ENCODE assay signal across 15 cellular contexts in the genomic region with DNA sequence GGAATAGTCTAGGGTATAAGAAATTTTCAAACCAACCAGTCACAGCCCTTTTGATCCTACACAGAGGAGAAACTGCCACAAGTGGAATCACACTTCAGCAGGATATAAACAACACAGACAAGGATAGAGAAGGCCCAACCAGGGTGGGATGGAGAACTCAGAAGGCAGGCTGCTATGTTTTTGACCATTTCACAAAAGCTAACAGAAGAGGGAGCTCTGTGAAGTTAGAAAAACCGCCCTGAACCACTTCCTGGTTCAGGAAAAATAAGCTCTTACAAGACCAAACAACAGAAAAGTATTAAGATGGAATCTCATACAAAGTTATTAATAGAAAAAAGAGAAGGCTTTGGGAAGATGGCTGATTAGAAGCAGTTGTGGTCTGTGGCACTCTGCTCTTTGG. TPM values are rescaled to one million over a fixed set of nuclear protein-coding genes. Genes with fewer than 3 reads are reported as not detected.
A peak's percentile ranks its signal among the peaks of the same experiment; 100 is the strongest.
DNase-seq lines count a peak whose midpoint lies in the region; ATAC-seq and TF ChIP-seq lines count a peak whose summit lies in the region.
"Had no signal": no experiment of that assay in that cellular context is flagged by ENCODE, and none has a peak within 500 bp of the region (broad histone marks: within the 10 kb centered on the region; RNA-seq: fewer than 3 reads in every experiment).

No MANE protein-coding gene starts in this region.

- no peak overlapping the region for H4K91ac ChIP-seq in neuronal stem cell (ENCODE audit: low read depth, low read length, poor library complexity)

- H3K9ac ChIP-seq in neuronal stem cell (ENCODE audit: low read depth, low read length, poor library complexity), result no peak overlapping the region
- H3K9ac ChIP-seq in GM23248, result no peak overlapping the region

- H3K4me1 ChIP-seq in neuronal stem cell (ENCODE audit: control insufficient read depth in 2 of 2, insufficient read depth in 1 of 2, low read depth in 1 of 2, low read length in 2 of 2) (peaks cover 5 to 6% of the 10 kb centered on the region in 2 donors), upper lobe of left lung (peaks cover 0 to 5% (median 0%) of the 10 kb centered on the region in 4 donors), GM23248 (ENCODE audit: insufficient read depth) (no peaks in the 10 kb centered on the region)

- peak overlapping the region; percentile 37 for H3K27ac Mint-ChIP-seq in activated naive CD4-positive, alpha-beta T cell treated with anti-CD3 and anti-CD28 coated beads for 36 hours
- no peak overlapping the region for H3K27ac Mint-ChIP-seq in activated naive CD4-positive, alpha-beta T cell treated with anti-CD3 and anti-CD28 coated beads, Interleukin-2, amount 10 ng/mL, durations not matched to agents 7 days and 5 days
- H3K27ac Mint-ChIP-seq in activated naive CD8-positive, alpha-beta T cell treated with anti-CD3 and anti-CD28 coated beads, Interleukin-2, amount 10 ng/mL, durations not matched to agents 7 days and 5 days, result peak overlapping the region; percentile 50

- H3K27me3 ChIP-seq in neuronal stem cell (ENCODE audit: control insufficient read depth in 3 of 3, insufficient read depth in 3 of 3, low read depth in 1 of 3, low read length in 3 of 3), result no peaks in the 10 kb centered on the region
- H3K27me3 ChIP-seq in upper lobe of left lung, result no peaks in the 10 kb centered on the region
- H3K27me3 ChIP-seq in GM23248 (replicated peaks; ENCODE audit: insufficient read depth), result no peaks in the 10 kb centered on the region

- in situ Hi-C loops in GM23248 (cut with MboI), result no loop called here

- intact Hi-C loops in activated naive CD4-positive, alpha-beta T cell treated with anti-CD3 and anti-CD28 coated beads for 36 hours (cut with micrococcal nuclease), result loop anchor here (1.0 to 2.0 kb wide), 3 partner anchors 18 to 33 kb away; no protein-coding TSS in a partner anchor

- no peak for TF ChIP-seq POLR2A in upper lobe of left lung (IDR thresholded peaks at IDR 0.05)

- H2AFZ ChIP-seq in neuronal stem cell (ENCODE audit: low read length), result peak overlapping the region; percentile 40
- H2AFZ ChIP-seq in GM23248, result no peak overlapping the region

- H3K9me2 ChIP-seq in GM23248 (ENCODE audit: insufficient read depth), result no peaks in the 10 kb centered on the region

- no peak for DNase-seq in activated naive CD4-positive, alpha-beta T cell treated with anti-CD3 and anti-CD28 coated beads for 36 hours
- DNase-seq in activated naive CD4-positive, alpha-beta T cell treated with anti-CD3 and anti-CD28 coated beads, Interleukin-2, amount 10 ng/mL, durations not matched to agents 7 days and 5 days, result no peak
- DNase-seq in M059J (ENCODE audit: low read depth) (peak; percentile 13), neuronal stem cell (ENCODE audit: low spot score) (no peak), upper lobe of left lung (no peak), GM23248 (no peak)
- DNase-seq in activated naive CD8-positive, alpha-beta T cell treated with anti-CD3 and anti-CD28 coated beads, Interleukin-2, amount 10 ng/mL, durations not matched to agents 7 days and 5 days, result no peak
- DNase-seq: activated CD4-positive, alpha-beta T cell treated with anti-CD3 and anti-CD28 coated beads for 48 hours; activated naive CD4-positive, alpha-beta T cell; NCI-H2081 had no signal

- H3K4me3 Mint-ChIP-seq in activated naive CD4-positive, alpha-beta T cell treated with anti-CD3 and anti-CD28 coated beads for 36 hours, result no peak overlapping the region
- H3K4me3 Mint-ChIP-seq in activated naive CD4-positive, alpha-beta T cell treated with anti-CD3 and anti-CD28 coated beads, Interleukin-2, amount 10 ng/mL, durations not matched to agents 7 days and 5 days, result no peak overlapping the region
- no peak overlapping the region for H3K4me3 Mint-ChIP-seq in activated naive CD8-positive, alpha-beta T cell treated with anti-CD3 and anti-CD28 coated beads, Interleukin-2, amount 10 ng/mL, durations not matched to agents 7 days and 5 days
- H3K4me3 Mint-ChIP-seq: central memory CD8-positive, alpha-beta T cell had no signal

- no peak overlapping the region for H2BK120ac ChIP-seq in neuronal stem cell (ENCODE audit: low read depth, low read length)

- no peaks in the 10 kb centered on the region for H3K9me3 Mint-ChIP-seq in activated naive CD4-positive, alpha-beta T cell treated with anti-CD3 and anti-CD28 coated beads for 36 hours
- no peaks in the 10 kb centered on the region for H3K9me3 Mint-ChIP-seq in activated naive CD4-positive, alpha-beta T cell treated with anti-CD3 and anti-CD28 coated beads, Interleukin-2, amount 10 ng/mL, durations not matched to agents 7 days and 5 days
- peaks cover 1% of the 10 kb centered on the region for H3K9me3 Mint-ChIP-seq in activated naive CD8-positive, alpha-beta T cell treated with anti-CD3 and anti-CD28 coated beads, Interleukin-2, amount 10 ng/mL, durations not matched to agents 7 days and 5 days
- H3K9me3 Mint-ChIP-seq: central memory CD8-positive, alpha-beta T cell had no signal

- no peak overlapping the region for H4K8ac ChIP-seq in neuronal stem cell (ENCODE audit: low read depth, low read length)

- H3K79me2 ChIP-seq in GM23248 (ENCODE audit: insufficient read depth), result no peaks in the 10 kb centered on the region

- no peak overlapping the region for H2AK5ac ChIP-seq in neuronal stem cell (ENCODE audit: low read depth, low read length)

- no peak overlapping the region for H2BK15ac ChIP-seq in neuronal stem cell (ENCODE audit: low read length)

- no peak overlapping the region for H3K4me2 ChIP-seq in neuronal stem cell (ENCODE audit: insufficient read depth, low read length, poor library complexity, severe bottlenecking)
- no peak overlapping the region for H3K4me2 ChIP-seq in GM23248 (ENCODE audit: unreplicated experiment)

- H3K36me3 ChIP-seq in neuronal stem cell (replicated peaks in 1 of 2; ENCODE audit: control insufficient read depth in 2 of 2, insufficient read depth in 2 of 2, low read length in 2 of 2) (no peaks in the 10 kb centered on the region), upper lobe of left lung (no peaks in the 10 kb centered on the region), GM23248 (ENCODE audit: low read depth) (no peaks in the 10 kb centered on the region)

- POLR2A ChIA-PET in activated naive CD8-positive, alpha-beta T cell treated with anti-CD3 and anti-CD28 coated beads, Interleukin-2, amount 10 ng/mL, durations not matched to agents 7 days and 5 days (lab: Charles Lee), result interaction anchor here (0.6 to 1.4 kb wide), 2 partner anchors 18 to 48 kb away, joined by 3 to 4 read pairs; partner anchors contain the start of gene HACD4

- H3K79me1 ChIP-seq in neuronal stem cell (ENCODE audit: low read depth, low read length), result no peaks in the 10 kb centered on the region

- H3K18ac ChIP-seq in neuronal stem cell (ENCODE audit: low read length), result no peak overlapping the region

- no peaks in the 10 kb centered on the region for H3K27me3 Mint-ChIP-seq in activated naive CD4-positive, alpha-beta T cell treated with anti-CD3 and anti-CD28 coated beads for 36 hours (ENCODE audit: low read depth)
- H3K27me3 Mint-ChIP-seq in activated naive CD4-positive, alpha-beta T cell treated with anti-CD3 and anti-CD28 coated beads, Interleukin-2, amount 10 ng/mL, durations not matched to agents 7 days and 5 days, result peaks cover 14% of the 10 kb centered on the region
- peaks cover 4% of the 10 kb centered on the region for H3K27me3 Mint-ChIP-seq in activated naive CD8-positive, alpha-beta T cell treated with anti-CD3 and anti-CD28 coated beads, Interleukin-2, amount 10 ng/mL, durations not matched to agents 7 days and 5 days
- H3K27me3 Mint-ChIP-seq: central memory CD8-positive, alpha-beta T cell had no signal

- H4K20me1 ChIP-seq in GM23248 (ENCODE audit: insufficient read depth), result no peaks in the 10 kb centered on the region

- H3K4me3 ChIP-seq in neuronal stem cell (ENCODE audit: low read length in 2 of 2) (no peak overlapping the region), upper lobe of left lung (no peak overlapping the region), GM23248 (no peak overlapping the region)

- no peak overlapping the region for H3K4ac ChIP-seq in neuronal stem cell (ENCODE audit: low read length)

- H3K27ac ChIP-seq in neuronal stem cell (replicated peaks; ENCODE audit: low read length) (no peak overlapping the region), upper lobe of left lung (no peak overlapping the region), GM23248 (no peak overlapping the region)

- H3K9me3 ChIP-seq in neuronal stem cell (replicated peaks in 1 of 2; ENCODE audit: control insufficient read depth in 2 of 2, insufficient read depth in 1 of 2, low read depth in 1 of 2, low read length in 2 of 2) (no peaks in the 10 kb centered on the region), upper lobe of left lung (no peaks in the 10 kb centered on the region), GM23248 (ENCODE audit: low read depth) (no peaks in the 10 kb centered on the region)

- H3K14ac ChIP-seq in neuronal stem cell (ENCODE audit: low read length), result no peak overlapping the region

- ATAC-seq in activated naive CD8-positive, alpha-beta T cell treated with anti-CD3 and anti-CD28 coated beads, Interleukin-2, amount 10 ng/mL, durations not matched to agents 7 days and 5 days (ENCODE audit: low read depth), result peak; percentile 58
- ATAC-seq in GM18498 (IDR thresholded peaks at IDR 0.05; ENCODE audit: unreplicated experiment) (no peak), upper lobe of left lung (ENCODE audit: low FRiP score in 2 of 2) (no peak)
- ATAC-seq: esophagus mucosa had no signal

- H2BK12ac ChIP-seq in neuronal stem cell (ENCODE audit: low read length), result no peak overlapping the region

- H3K23ac ChIP-seq in neuronal stem cell (ENCODE audit: low read depth, low read length, poor library complexity), result no peak overlapping the region

- H3K4me1 Mint-ChIP-seq in activated naive CD4-positive, alpha-beta T cell treated with anti-CD3 and anti-CD28 coated beads for 36 hours (ENCODE audit: low read depth), result peaks cover 27% of the 10 kb centered on the region
- H3K4me1 Mint-ChIP-seq in activated naive CD4-positive, alpha-beta T cell treated with anti-CD3 and anti-CD28 coated beads, Interleukin-2, amount 10 ng/mL, durations not matched to agents 7 days and 5 days, result peaks cover 37% of the 10 kb centered on the region
- peaks cover 33% of the 10 kb centered on the region for H3K4me1 Mint-ChIP-seq in activated naive CD8-positive, alpha-beta T cell treated with anti-CD3 and anti-CD28 coated beads, Interleukin-2, amount 10 ng/mL, durations not matched to agents 7 days and 5 days

- WGBS in neuronal stem cell (ENCODE audit: extremely low coverage in 2 of 2, insufficient read length in 2 of 2, insufficient replicate concordance in 1 of 2), 2 donors, result no CpG with 5 or more reads among the region's 1 CpG
- WGBS in upper lobe of left lung, 2 donors, result 72 to 83% methylated on average over 1 of the region's 1 CpG
- 47 to 61% methylated on average over 1 of the region's 1 CpG for WGBS in GM23248 (ENCODE audit: low coverage in 1 of 2, low lambda C conversion rate in 2 of 2, missing lambda C conversion rate in 2 of 2), 2 experiments

- no peak overlapping the region for H2BK5ac ChIP-seq in neuronal stem cell (ENCODE audit: low read length)

- CTCF ChIA-PET in activated naive CD4-positive, alpha-beta T cell treated with anti-CD3 and anti-CD28 coated beads for 36 hours (lab: Charles Lee), result interaction anchor here (0.5 to 3.5 kb wide), 10 partner anchors 11 to 722 kb away, joined by 3 to 57 read pairs (median 4); no protein-coding TSS in a partner anchor
- CTCF ChIA-PET in activated naive CD4-positive, alpha-beta T cell treated with anti-CD3 and anti-CD28 coated beads, Interleukin-2, amount 10 ng/mL, durations not matched to agents 7 days and 5 days (lab: Charles Lee), result interaction anchor here (0.6 to 2.8 kb wide), 21 partner anchors 9 to 1152 kb away, joined by 3 to 54 read pairs (median 5); partner anchors contain the start of gene MLLT3

- no peak for TF ChIP-seq CTCF in upper lobe of left lung (IDR thresholded peaks at IDR 0.05)

- H3F3A ChIP-seq in GM23248 (ENCODE audit: insufficient read depth), result no peaks in the 10 kb centered on the region

- no peak for TF ChIP-seq EP300 in upper lobe of left lung (IDR thresholded peaks at IDR 0.05)

- H3K36me3 Mint-ChIP-seq in activated naive CD4-positive, alpha-beta T cell treated with anti-CD3 and anti-CD28 coated beads for 36 hours (ENCODE audit: low read depth), result no peaks in the 10 kb centered on the region
- no peaks in the 10 kb centered on the region for H3K36me3 Mint-ChIP-seq in activated naive CD4-positive, alpha-beta T cell treated with anti-CD3 and anti-CD28 coated beads, Interleukin-2, amount 10 ng/mL, durations not matched to agents 7 days and 5 days
- peaks cover 3% of the 10 kb centered on the region for H3K36me3 Mint-ChIP-seq in activated naive CD8-positive, alpha-beta T cell treated with anti-CD3 and anti-CD28 coated beads, Interleukin-2, amount 10 ng/mL, durations not matched to agents 7 days and 5 days

RNA-seq across cellular contexts. Expression of gene IFNB1, which starts 1.0 kb away (rescaled TPM):
- total RNA-seq in activated naive CD4-positive, alpha-beta T cell treated with anti-CD3 and anti-CD28 coated beads for 36 hours, result under 1 TPM; 0.44 to 0.57 TPM
- total RNA-seq in M059J (2014; rRNA removed; shearing (Covaris generic)), result 0.52 TPM in 1 of 2 replicates, not detected in the other
- total RNA-seq in activated naive CD8-positive, alpha-beta T cell treated with anti-CD3 and anti-CD28 coated beads, Interleukin-2, amount 10 ng/mL, durations not matched to agents 7 days and 5 days, result under 1 TPM; 0.37 to 0.61 TPM
- polyA plus RNA-seq in neuronal stem cell (2013, experiment 1 of 2), result not detected
- polyA plus RNA-seq in neuronal stem cell (2013, experiment 2 of 2), result not detected
- not detected for total RNA-seq in upper lobe of left lung
- not detected in 2 replicates for total RNA-seq in GM23248 (2014; rRNA removed; shearing (Covaris generic))
- not detected in 2 replicates for polyA plus RNA-seq in GM23248 (2016; fragmentation: Nextera tagmentation; extraction: Ambion mirVana)
- total RNA-seq: esophagus mucosa, pulmonary artery endothelial cell had no signal
- polyA plus RNA-seq: AG04450 had no signal

RNA-seq across cellular contexts. Expression of gene HACD4, which starts 47.3 kb away (rescaled TPM):
- 1 to 10 TPM; 1.1 to 1.6 TPM for total RNA-seq in activated naive CD4-positive, alpha-beta T cell treated with anti-CD3 and anti-CD28 coated beads for 36 hours
- 4.1 TPM in 2 replicates for total RNA-seq in M059J (2014; rRNA removed; shearing (Covaris generic))
- total RNA-seq in activated naive CD8-positive, alpha-beta T cell treated with anti-CD3 and anti-CD28 coated beads, Interleukin-2, amount 10 ng/mL, durations not matched to agents 7 days and 5 days, result 10 to 100 TPM; 16.6 to 17.5 TPM
- polyA plus RNA-seq in neuronal stem cell (2013, experiment 1 of 2), result 1.5 TPM
- 1.6 TPM for polyA plus RNA-seq in neuronal stem cell (2013, experiment 2 of 2)
- total RNA-seq in upper lobe of left lung, result 10 to 100 TPM in 2 of 6 donors, 1 to 10 TPM in 4; 2.7 to 17.7 (median 7.3) TPM
- total RNA-seq in GM23248 (2014; rRNA removed; shearing (Covaris generic)), result 4.7 and 7.5 TPM in 2 replicates
- 2.7 and 3.8 TPM in 2 replicates for polyA plus RNA-seq in GM23248 (2016; fragmentation: Nextera tagmentation; extraction: Ambion mirVana)
